Comparison of ENCODE assay signal across 8 cellular contexts in genomic region chr7:148983220-148984146, GRCh38. TPM values are rescaled to one million over a fixed set of nuclear protein-coding genes. Genes with fewer than 3 reads are reported as not detected.
DNase-seq lines count a peak whose midpoint lies in the region; TF ChIP-seq lines count a peak whose summit lies in the region.

No MANE protein-coding gene starts in this region.

- H2AK5ac ChIP-seq in neuronal stem cell (ENCODE audit: low read depth, low read length) = no peak overlapping the region

- H3K9ac ChIP-seq in Loucy (ENCODE audit: low read depth, low read length, poor library complexity, severe bottlenecking) (peak overlapping the region; percentile 43), neuronal stem cell (ENCODE audit: low read depth, low read length, poor library complexity) (no peak overlapping the region)

- H3K4ac ChIP-seq in neuronal stem cell (ENCODE audit: low read length) = no peak overlapping the region

- H3K27me3 ChIP-seq in DOHH2 (ENCODE audit: control insufficient read depth, low read length) (peaks cover 38% of the 10 kb centered on the region), Loucy (ENCODE audit: insufficient read depth, low read length, poor library complexity, severe bottlenecking) (no peaks in the 10 kb centered on the region), neuronal stem cell (ENCODE audit: control insufficient read depth in 3 of 3, insufficient read depth in 3 of 3, low read depth in 1 of 3, low read length in 3 of 3) (no peaks in the 10 kb centered on the region)

- no peak overlapping the region for H2BK120ac ChIP-seq in neuronal stem cell (ENCODE audit: low read depth, low read length)

- H4K8ac ChIP-seq in neuronal stem cell (ENCODE audit: low read depth, low read length) = no peak overlapping the region

- H3F3A ChIP-seq in DOHH2 (ENCODE audit: control insufficient read depth, insufficient read depth) (peaks cover 18% of the 10 kb centered on the region), Loucy (ENCODE audit: low read depth) (peaks cover 16% of the 10 kb centered on the region)

- H3K27ac ChIP-seq in DOHH2 (ENCODE audit: low read depth, low read length) (no peak overlapping the region), neuronal stem cell (replicated peaks; ENCODE audit: low read length) (peak overlapping the region; percentile 52), substantia nigra (ENCODE audit: low read depth, low read length, poor library complexity, severe bottlenecking) (peak overlapping the region; percentile 37)

- TF ChIP-seq POLR2A in Raji (IDR thresholded peaks at IDR 0.05; ENCODE audit: insufficient read depth, low read depth, low read length) = peak; percentile 29; the same call in 1 of the 2 replicates

- no peaks in the 10 kb centered on the region for H4K20me1 ChIP-seq in DOHH2 (ENCODE audit: control insufficient read depth, insufficient read depth, low read depth, low read length)
- H4K20me1 ChIP-seq in Loucy (ENCODE audit: insufficient read depth, low read length, poor library complexity, severe bottlenecking) = no peaks in the 10 kb centered on the region

- H2AFZ ChIP-seq in Loucy (ENCODE audit: low read length) = peak overlapping the region; percentile 99
- peak overlapping the region; percentile 89 for H2AFZ ChIP-seq in neuronal stem cell (ENCODE audit: low read length)

- H3K18ac ChIP-seq in neuronal stem cell (ENCODE audit: low read length) = no peak overlapping the region

- no peaks in the 10 kb centered on the region for H3K9me2 ChIP-seq in DOHH2 (replicated peaks; ENCODE audit: control insufficient read depth, low read length)
- no peaks in the 10 kb centered on the region for H3K9me2 ChIP-seq in Loucy (replicated peaks; ENCODE audit: low read depth, low read length)

- H3K14ac ChIP-seq in neuronal stem cell (ENCODE audit: low read length) = no peak overlapping the region

- no CpG with 5 or more reads among the region's 36 CpGs for WGBS in neuronal stem cell (ENCODE audit: extremely low coverage in 2 of 2, insufficient read length in 2 of 2, insufficient replicate concordance in 1 of 2), 2 donors

- H3K4me3 ChIP-seq in DOHH2 (ENCODE audit: low read length) (peak overlapping the region; percentile 90), Loucy (ENCODE audit: low read length, poor library complexity, severe bottlenecking) (peak overlapping the region; percentile 89), foreskin fibroblast (ENCODE audit: low read depth in 1 of 2, low read length in 2 of 2) (peak overlapping the region; percentile 73 to 78), neuronal stem cell (ENCODE audit: low read length in 2 of 2) (peak overlapping the region; percentile 58 to 94)

- no peak overlapping the region for H4K91ac ChIP-seq in neuronal stem cell (ENCODE audit: low read depth, low read length, poor library complexity)

- peaks cover 43% of the 10 kb centered on the region for H3K4me1 ChIP-seq in DOHH2 (ENCODE audit: control insufficient read depth, low read length)
- peaks cover 18% of the 10 kb centered on the region for H3K4me1 ChIP-seq in Loucy (ENCODE audit: insufficient read depth, low read length, poor library complexity, severe bottlenecking)
- H3K4me1 ChIP-seq in neuronal stem cell (ENCODE audit: control insufficient read depth in 2 of 2, insufficient read depth in 1 of 2, low read depth in 1 of 2, low read length in 2 of 2) = peaks cover 3 to 6% of the 10 kb centered on the region in 2 donors

- no peaks in the 10 kb centered on the region for H3K36me3 ChIP-seq in DOHH2 (ENCODE audit: control insufficient read depth, low read length)
- H3K36me3 ChIP-seq in Loucy (ENCODE audit: insufficient read depth, low read length) = no peaks in the 10 kb centered on the region
- no peaks in the 10 kb centered on the region for H3K36me3 ChIP-seq in neuronal stem cell (replicated peaks in 1 of 2; ENCODE audit: control insufficient read depth in 2 of 2, insufficient read depth in 2 of 2, low read length in 2 of 2)

- H3K4me2 ChIP-seq in DOHH2 (ENCODE audit: low read length) (peak overlapping the region; percentile 93), Loucy (ENCODE audit: low read depth, low read length, poor library complexity, severe bottlenecking) (peak overlapping the region; percentile 78), neuronal stem cell (ENCODE audit: insufficient read depth, low read length, poor library complexity, severe bottlenecking) (peak overlapping the region; percentile 59)

- H3K9me3 ChIP-seq in DOHH2 (ENCODE audit: control insufficient read depth, insufficient read depth, low read length) = no peaks in the 10 kb centered on the region
- H3K9me3 ChIP-seq in Loucy (ENCODE audit: insufficient read depth, low read depth, low read length) = no peaks in the 10 kb centered on the region
- peaks cover 2 to 7% of the 10 kb centered on the region in 2 donors for H3K9me3 ChIP-seq in neuronal stem cell (replicated peaks in 1 of 2; ENCODE audit: control insufficient read depth in 2 of 2, insufficient read depth in 1 of 2, low read depth in 1 of 2, low read length in 2 of 2)

- H2BK5ac ChIP-seq in neuronal stem cell (ENCODE audit: low read length) = no peak overlapping the region

- H3K23ac ChIP-seq in neuronal stem cell (ENCODE audit: low read depth, low read length, poor library complexity) = no peak overlapping the region

- H3K79me2 ChIP-seq in DOHH2 (ENCODE audit: control insufficient read depth, low read length) (no peaks in the 10 kb centered on the region), Loucy (ENCODE audit: insufficient read depth, low read length) (no peaks in the 10 kb centered on the region)

- no peaks in the 10 kb centered on the region for H3K79me1 ChIP-seq in neuronal stem cell (ENCODE audit: low read depth, low read length)

- H2BK15ac ChIP-seq in neuronal stem cell (ENCODE audit: low read length) = no peak overlapping the region

- TF ChIP-seq CTCF in DOHH2 (IDR thresholded peaks at IDR 0.05; ENCODE audit: low read depth, low read length, poor library complexity, severe bottlenecking) (no peak), Loucy (conservative IDR thresholded peaks at IDR 0.05; ENCODE audit: low read length) (no peak), foreskin fibroblast (IDR thresholded peaks at IDR 0.05; ENCODE audit: low read depth, low read length) (no peak)

- DNase-seq in GOT3 (lab: John Stamatoyannopoulos, UW) = peak; percentile 36
- peak; percentile 94 for DNase-seq in activated effector memory CD4-positive, alpha-beta T cell treated with anti-CD3 and anti-CD28 coated beads, Interleukin-2, amount 50 U/mL, for 16 hours
- DNase-seq in foreskin fibroblast = peak; percentile 74 to 86
- peak; percentile 89 for DNase-seq in neuronal stem cell (ENCODE audit: low spot score)
- DNase-seq in substantia nigra (lab: John Stamatoyannopoulos, UW) = peak in 36 of 49 donors; percentile 16 to 79 (median 40)

- no peak overlapping the region for H2BK12ac ChIP-seq in neuronal stem cell (ENCODE audit: low read length)

RNA-seq across cellular contexts. Expression of gene PDIA4, which starts 44.8 kb away (rescaled TPM):
- 93.1 TPM for polyA plus RNA-seq in neuronal stem cell (2013, experiment 1 of 2)
- 94.2 TPM for polyA plus RNA-seq in neuronal stem cell (2013, experiment 2 of 2)

Comparison
In these comparisons a context has a peak if more than half of its experiments do, and no peak if none do; other contexts are left out.
1. DNase-seq: peak in every context shown above with its lines; median percentile 94 in activated effector memory CD4-positive, alpha-beta T cell treated with anti-CD3 and anti-CD28 coated beads, Interleukin-2, amount 50 U/mL, for 16 hours; 89 in neuronal stem cell; 80 in foreskin fibroblast; 40 in substantia nigra; 36 in GOT3.